13 cellular contexts compared by ENCODE assay signal in genomic region chr4:16661813-16662212, GRCh38.
DNase-seq lines count a peak whose midpoint lies in the region; ATAC-seq and TF ChIP-seq lines count a peak whose summit lies in the region.
"Had no signal": no experiment of that assay in that cellular context is flagged by ENCODE, and none has a peak within 500 bp of the region (broad histone marks: within the 10 kb centered on the region; RNA-seq: fewer than 3 reads in every experiment).

No MANE protein-coding gene starts in this region.

- no peaks in the 10 kb centered on the region for H3K36me3 Mint-ChIP-seq in naive thymus-derived CD4-positive, alpha-beta T cell

- H3K36me3 ChIP-seq in naive thymus-derived CD4-positive, alpha-beta T cell (ENCODE audit: control insufficient read depth in 2 of 3, insufficient read depth in 3 of 3, low read length in 3 of 3) = no peaks in the 10 kb centered on the region
- no peaks in the 10 kb centered on the region for H3K36me3 ChIP-seq in lower lobe of right lung

- no peak overlapping the region for H3K27ac ChIP-seq in naive thymus-derived CD4-positive, alpha-beta T cell (ENCODE audit: low read depth, low read length)
- H3K27ac ChIP-seq in lower lobe of right lung = no peak overlapping the region
- H3K27ac ChIP-seq: A549, C4-2B had no signal

- peaks cover 0 to 11% (median 6%) of the 10 kb centered on the region in 5 donors for H3K27me3 Mint-ChIP-seq in naive thymus-derived CD4-positive, alpha-beta T cell

- H3K27ac Mint-ChIP-seq in naive thymus-derived CD4-positive, alpha-beta T cell = no peak overlapping the region
- H3K27ac Mint-ChIP-seq: CD4-positive, alpha-beta T cell had no signal

- CTCF ChIA-PET in naive thymus-derived CD4-positive, alpha-beta T cell (lab: Charles Lee) = no interaction called here

- intact Hi-C loops in naive thymus-derived CD4-positive, alpha-beta T cell (cut with micrococcal nuclease) = no loop called here
- intact Hi-C loops in lower lobe of right lung (cut with DNase I) = no loop called here

- POLR2A ChIA-PET in naive thymus-derived CD4-positive, alpha-beta T cell (lab: Charles Lee) = no interaction called here

- DNase-seq in M059J (ENCODE audit: low read depth) = peak; percentile 41
- peak; percentile 62 for DNase-seq in astrocyte of the hippocampus (ENCODE audit: low read depth, low spot score)
- DNase-seq in islet precursor cell = peak; percentile 63
- no peak for DNase-seq in naive thymus-derived CD4-positive, alpha-beta T cell
- no peak for DNase-seq in lower lobe of right lung
- no peak for DNase-seq in 8988T
- no peak for DNase-seq in Kasumi-1 (lab: John Stamatoyannopoulos, UW)
- DNase-seq: Caco-2; CD4-positive, alpha-beta T cell; GF-D8; H9 had no signal

- no peak for TF ChIP-seq CTCF in lower lobe of right lung (IDR thresholded peaks at IDR 0.05)

- H3K4me3 Mint-ChIP-seq in naive thymus-derived CD4-positive, alpha-beta T cell = no peak overlapping the region
- H3K4me3 Mint-ChIP-seq: CD4-positive, alpha-beta T cell; H9 had no signal

- no peak overlapping the region for H3K4me3 ChIP-seq in naive thymus-derived CD4-positive, alpha-beta T cell (ENCODE audit: low read length)
- no peak overlapping the region for H3K4me3 ChIP-seq in lower lobe of right lung
- H3K4me3 ChIP-seq: A549 had no signal

- H3K9me3 Mint-ChIP-seq in naive thymus-derived CD4-positive, alpha-beta T cell = peaks cover 0 to 8% (median 0%) of the 10 kb centered on the region in 11 donors

- no peaks in the 10 kb centered on the region for H3K9me3 ChIP-seq in naive thymus-derived CD4-positive, alpha-beta T cell (ENCODE audit: control insufficient read depth in 2 of 3, low read length in 3 of 3)
- H3K9me3 ChIP-seq in lower lobe of right lung = no peaks in the 10 kb centered on the region
- H3K9me3 ChIP-seq: A549, Caco-2 had no signal

- H3K27me3 ChIP-seq in naive thymus-derived CD4-positive, alpha-beta T cell (ENCODE audit: control insufficient read depth in 2 of 2, insufficient read depth in 2 of 2, low read length in 2 of 2) = no peaks in the 10 kb centered on the region
- no peaks in the 10 kb centered on the region for H3K27me3 ChIP-seq in lower lobe of right lung (ENCODE audit: low read depth)

- H3K4me1 ChIP-seq in naive thymus-derived CD4-positive, alpha-beta T cell (ENCODE audit: control insufficient read depth in 2 of 2, insufficient read depth in 2 of 2, low read length in 2 of 2) = no peaks in the 10 kb centered on the region
- peaks cover 7% of the 10 kb centered on the region for H3K4me1 ChIP-seq in lower lobe of right lung
- H3K4me1 ChIP-seq: A549, Caco-2 had no signal

- no peak for ATAC-seq in naive thymus-derived CD4-positive, alpha-beta T cell
- ATAC-seq in lower lobe of right lung = no peak
- ATAC-seq: A549 had no signal

- H3K4me1 Mint-ChIP-seq in naive thymus-derived CD4-positive, alpha-beta T cell = no peaks in the 10 kb centered on the region

Comparison
In these comparisons a context has a peak if more than half of its experiments do, and no peak if none do; other contexts are left out.
1. DNase-seq: peak in M059J (single experiment), astrocyte of the hippocampus (single experiment) and islet precursor cell (single experiment); none in naive thymus-derived CD4-positive, alpha-beta T cell (0 of 9), lower lobe of right lung (single experiment), 8988T (single experiment) and Kasumi-1 (0 of 2).